ENCODE assay signal across 1 cellular context in the genomic region with DNA sequence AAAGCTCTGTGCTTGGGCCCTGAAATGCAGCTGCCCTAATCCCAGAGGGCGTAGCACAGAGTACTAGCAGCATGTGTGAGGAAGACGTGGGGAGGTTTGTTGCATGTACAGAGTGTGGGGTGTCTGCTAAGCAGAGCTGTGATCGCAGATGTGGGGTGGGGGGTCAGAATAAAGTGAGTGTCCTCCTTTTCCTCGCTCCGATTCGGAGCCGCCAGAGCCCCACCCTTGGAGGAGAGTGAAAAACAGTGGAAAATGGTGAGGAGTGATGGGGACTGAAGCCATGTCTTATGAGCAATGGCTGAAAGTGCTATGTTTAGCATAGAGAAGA.
TF ChIP-seq lines count a peak whose summit lies in the region.

No MANE protein-coding gene starts in this region.

TF ChIP-seq in HepG2, 621 proteins besides CTCF, POLR2A, EP300 and RAD21:
- TF ChIP-seq ZNF770 (CRISPR knock-in tag; IDR thresholded peaks at IDR 0.05) (no peak), SALL1 (CRISPR knock-in tag; IDR thresholded peaks at IDR 0.05) (no peak), PREB (CRISPR knock-in tag; IDR thresholded peaks at IDR 0.05) (no peak), FUBP1 (CRISPR knock-in tag; IDR thresholded peaks at IDR 0.05; ENCODE audit: borderline replicate concordance) (no peak), ZNF652 (CRISPR knock-in tag; IDR thresholded peaks at IDR 0.05; ENCODE audit: borderline replicate concordance, low read depth) (no peak), ZKSCAN8 (CRISPR knock-in tag; IDR thresholded peaks at IDR 0.05; ENCODE audit: borderline replicate concordance) (no peak), ZSCAN25 (CRISPR knock-in tag; IDR thresholded peaks at IDR 0.05) (no peak), ZNF468 (CRISPR knock-in tag; IDR thresholded peaks at IDR 0.05) (no peak)
